8 cellular contexts compared by ENCODE assay signal in genomic region chr19:44752816-44753618, GRCh38. TPM values are rescaled to one million over a fixed set of nuclear protein-coding genes. Genes with fewer than 3 reads are reported as not detected.
DNase-seq lines count a peak whose midpoint lies in the region; FAIRE-seq and TF ChIP-seq lines count a peak whose summit lies in the region.

No MANE protein-coding gene starts in this region.

- H3K27me3 Mint-ChIP-seq in astrocyte (ENCODE audit: low read depth, unreplicated experiment), result peaks cover 8% of the 10 kb centered on the region

- no peaks in the 10 kb centered on the region for H3K9me3 Mint-ChIP-seq in astrocyte (ENCODE audit: unreplicated experiment)

- H3K36me3 ChIP-seq in astrocyte (ENCODE audit: insufficient read depth, low read length), result peaks cover 5% of the 10 kb centered on the region
- H3K36me3 ChIP-seq in iPS-18a (ENCODE audit: control insufficient read depth, low read depth, low read length), result no peaks in the 10 kb centered on the region
- peaks cover 17 to 34% (median 21%) of the 10 kb centered on the region in 3 donors for H3K36me3 ChIP-seq in skeletal muscle tissue (ENCODE audit: control insufficient read depth in 3 of 3, insufficient read depth in 3 of 3, low read length in 3 of 3)

- DNase-seq in H4 (ENCODE audit: low spot score), result peak; percentile 95
- DNase-seq in LNCaP clone FGC (ENCODE audit: low read depth), result peak; percentile 28
- peak; percentile 96 for DNase-seq in T-helper 22 cell (ENCODE audit: low read depth)
- DNase-seq in astrocyte (ENCODE audit: low read depth), result peak; percentile 99
- DNase-seq in NCI-H1048 (lab: John Stamatoyannopoulos, UW), result no peak

- H3K27ac ChIP-seq in astrocyte (ENCODE audit: low read depth, low read length), result peak overlapping the region; percentile 9
- H3K27ac ChIP-seq in iPS-18a (ENCODE audit: low read length), result no peak overlapping the region
- peak overlapping the region; percentile 99 for H3K27ac ChIP-seq in skeletal muscle tissue (ENCODE audit: low read depth, low read length)

- no peak for TF ChIP-seq CTCF in LNCaP clone FGC (IDR thresholded peaks at IDR 0.05; ENCODE audit: control insufficient read depth, extremely low read depth, insufficient read depth)
- no peak for TF ChIP-seq CTCF in astrocyte (IDR thresholded peaks at IDR 0.05; ENCODE audit: insufficient read depth, low read depth, low read length)

- H3K27me3 ChIP-seq in astrocyte (ENCODE audit: insufficient read depth, low read length) (no peaks in the 10 kb centered on the region), iPS-18a (ENCODE audit: control insufficient read depth, insufficient read depth, low read length) (peaks cover 92% of the 10 kb centered on the region), skeletal muscle tissue (ENCODE audit: control insufficient read depth in 3 of 3, insufficient read depth in 3 of 3, low read length in 3 of 3) (no peaks in the 10 kb centered on the region)

- H3K27ac Mint-ChIP-seq in astrocyte (ENCODE audit: unreplicated experiment), result peak overlapping the region; percentile 72

- H4K20me1 ChIP-seq in astrocyte (ENCODE audit: insufficient read depth, low read length), result peaks cover 59% of the 10 kb centered on the region

- H2AFZ ChIP-seq in astrocyte (ENCODE audit: low read depth, low read length), result no peak overlapping the region

- H3K36me3 Mint-ChIP-seq in astrocyte (ENCODE audit: low read depth, unreplicated experiment), result peaks cover 12% of the 10 kb centered on the region

- peaks cover 59% of the 10 kb centered on the region for H3K4me1 ChIP-seq in astrocyte (ENCODE audit: insufficient read depth, low read length)
- H3K4me1 ChIP-seq in iPS-18a (ENCODE audit: control insufficient read depth, low read depth, low read length), result peaks cover 21% of the 10 kb centered on the region
- H3K4me1 ChIP-seq in skeletal muscle tissue (ENCODE audit: control insufficient read depth in 3 of 3, insufficient read depth in 3 of 3, low read length in 3 of 3), result peaks cover 71 to 79% (median 72%) of the 10 kb centered on the region in 3 donors

- H3K9me3 ChIP-seq in astrocyte (ENCODE audit: insufficient read depth, low read depth, low read length) (no peaks in the 10 kb centered on the region), iPS-18a (ENCODE audit: control insufficient read depth, low read depth, low read length) (no peaks in the 10 kb centered on the region), skeletal muscle tissue (ENCODE audit: control insufficient read depth in 3 of 3, low read length in 3 of 3) (no peaks in the 10 kb centered on the region)

- peaks cover 40% of the 10 kb centered on the region for H3K79me2 ChIP-seq in astrocyte (ENCODE audit: insufficient read depth, low read length)

- peaks cover 32% of the 10 kb centered on the region for H3K4me1 Mint-ChIP-seq in astrocyte (ENCODE audit: low read depth, unreplicated experiment)

- peak overlapping the region; percentile 54 for H3K4me3 Mint-ChIP-seq in astrocyte (ENCODE audit: unreplicated experiment)

- H3K4me2 ChIP-seq in astrocyte (ENCODE audit: low read length), result peak overlapping the region; percentile 92

- FAIRE-seq in G401.6 (lab: Jason Lieb, UNC) (peak; percentile 11), astrocyte (lab: Jason Lieb, UNC) (no peak)

- H3K9ac ChIP-seq in astrocyte (ENCODE audit: low read length) (peak overlapping the region; percentile 36), iPS-18a (ENCODE audit: low read length) (no peak overlapping the region), skeletal muscle tissue (ENCODE audit: low read depth in 1 of 3, low read length in 3 of 3) (peak overlapping the region; percentile 71 to 86 (median 78))

- peak overlapping the region; percentile 48 for H3K4me3 ChIP-seq in LNCaP clone FGC (ENCODE audit: low read depth, low read length)
- no peak overlapping the region for H3K4me3 ChIP-seq in astrocyte (ENCODE audit: insufficient read depth, low read depth, low read length)
- peak overlapping the region; percentile 17 for H3K4me3 ChIP-seq in iPS-18a (ENCODE audit: low read length)
- H3K4me3 ChIP-seq in skeletal muscle tissue (ENCODE audit: low read length in 3 of 3), result peak overlapping the region; percentile 66 to 77 (median 66)

RNA-seq across cellular contexts. Expression of gene BCL3, which starts 4.5 kb away (rescaled TPM):
- total RNA-seq in H4 (2014; rRNA removed; shearing (Covaris generic)), result 7.8 and 11.6 TPM in 2 replicates
- total RNA-seq in astrocyte (16.9 and 17.3 TPM in 2 replicates), skeletal muscle tissue (3.1 TPM)

RNA-seq across cellular contexts. Expression of gene CBLC, which starts 24.7 kb away (rescaled TPM):
- total RNA-seq in H4 (2014; rRNA removed; shearing (Covaris generic)), result not detected in 2 replicates
- total RNA-seq in astrocyte, result not detected in 2 replicates
- not detected for total RNA-seq in skeletal muscle tissue

RNA-seq across cellular contexts. Expression of gene CEACAM16, which starts 54.1 kb away (rescaled TPM):
- total RNA-seq in H4 (2014; rRNA removed; shearing (Covaris generic)), result not detected in 2 replicates
- total RNA-seq in astrocyte (0.14 TPM in 1 of 2 replicates, not detected in the other), skeletal muscle tissue (1.0 TPM)

RNA-seq across cellular contexts. Expression of gene BCAM, which starts 55.9 kb away (rescaled TPM):
- total RNA-seq in H4 (2014; rRNA removed; shearing (Covaris generic)), result 5.8 and 6.2 TPM in 2 replicates
- total RNA-seq in astrocyte (11.5 and 14.0 TPM in 2 replicates), skeletal muscle tissue (89.8 TPM)
